3 cellular contexts compared by ENCODE assay signal in the genomic region with DNA sequence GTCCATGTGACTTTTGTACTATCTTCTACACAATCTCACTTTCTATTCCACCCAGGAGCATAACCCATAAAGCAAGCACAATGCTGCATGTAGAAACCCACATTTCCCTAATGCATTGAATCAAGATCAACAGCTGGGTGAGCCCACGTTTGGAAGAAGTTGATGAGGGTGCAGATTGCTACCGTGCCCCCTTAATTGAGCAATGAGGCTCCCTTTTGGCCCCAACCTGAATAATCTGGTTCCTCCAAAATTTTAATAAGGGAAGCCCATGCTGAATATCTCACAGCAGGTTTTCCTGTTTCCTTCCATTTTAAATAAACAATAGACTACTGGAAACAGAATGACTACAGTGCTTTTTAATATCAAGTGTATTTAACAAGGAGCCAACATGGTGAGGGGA.
"Had no signal": no experiment of that assay in that cellular context is flagged by ENCODE, and none has a peak within 500 bp of the region (broad histone marks: within the 10 kb centered on the region; RNA-seq: fewer than 3 reads in every experiment).

No MANE protein-coding gene starts in this region.

- DNase-seq: GDM1, GF-D8 had no signal

- H3K4me3 ChIP-seq: GM12878 had no signal
